28 cellular contexts compared by ENCODE assay signal in genomic region chr7:31835471-31835870, GRCh38.
"Had no signal": no experiment of that assay in that cellular context is flagged by ENCODE, and none has a peak within 500 bp of the region (broad histone marks: within the 10 kb centered on the region; RNA-seq: fewer than 3 reads in every experiment).

No MANE protein-coding gene starts in this region.

- H3K9me3 ChIP-seq: neutrophil, pancreas, prostate gland, right atrium auricular region, right lobe of liver, sigmoid colon, stomach, thoracic aorta, thyroid gland, upper lobe of left lung, vagina had no signal

- H3K4me1 Mint-ChIP-seq: natural killer cell; nephron; neural crest cell; stimulated activated effector memory CD8-positive, alpha-beta T cell treated with anti-CD3 and anti-CD28 coated beads, Interleukin-12 subunit alpha, Interleukin-12 subunit beta, amount 100 ng/mL, for 72 hours; stimulated activated naive B cell treated with anti-CD40 and anti-IgM and Interleukin-4, amounts not matched to agents 10 μg/mL and 1 μg/mL and 100 μg/mL, for 72 hours had no signal

- H3K27me3 ChIP-seq: neutrophil, pancreas, right atrium auricular region, right lobe of liver, sigmoid colon, stomach, thyroid gland, tibial nerve, upper lobe of left lung, vagina had no signal

- H3K4me3 ChIP-seq: pancreas, prostate gland, right atrium auricular region, right lobe of liver, sigmoid colon, stomach, thoracic aorta, thyroid gland, tibial nerve, upper lobe of left lung, vagina had no signal

- H3K36me3 Mint-ChIP-seq: natural killer cell; stimulated activated effector memory CD8-positive, alpha-beta T cell treated with anti-CD3 and anti-CD28 coated beads, Interleukin-12 subunit alpha, Interleukin-12 subunit beta, amount 100 ng/mL, for 72 hours; stimulated activated naive B cell treated with anti-CD40 and anti-IgM and Interleukin-4, amounts not matched to agents 10 μg/mL and 1 μg/mL and 100 μg/mL, for 72 hours had no signal

- H3K36me3 ChIP-seq: neutrophil, pancreas, prostate gland, right atrium auricular region, right lobe of liver, sigmoid colon, stomach, thoracic aorta, thyroid gland, upper lobe of left lung, vagina had no signal

- DNase-seq: natural killer cell; nucleus accumbens; pancreas; retina; right lobe of liver; sigmoid colon; small intestine; stimulated activated CD4-positive, alpha-beta T cell treated with anti-CD3 and anti-CD28 coated beads, Interleukin-15, amount 100 ng/mL, for 24 hours; stimulated activated CD4-positive, alpha-beta T cell treated with anti-CD3 and anti-CD28 coated beads, Interleukin-2, amount 100 ng/mL, for 24 hours; stimulated activated CD4-positive, alpha-beta T cell treated with anti-CD3 and anti-CD28 coated beads, Interleukin-2, amount 100 ng/mL, for 48 hours; stimulated activated CD4-positive, alpha-beta T cell treated with anti-CD3 and anti-CD28 coated beads, Interleukin-4, amount 100 ng/mL, for 24 hours; stimulated activated naive B cell treated with anti-CD40 and anti-IgM and Interleukin-4, amounts not matched to agents 10 μg/mL and 1 μg/mL and 100 μg/mL, for 72 hours; stimulated activated naive CD4-positive, alpha-beta T cell treated with Interleukin-2 at 50 U/mL for 16 hours; stomach; thyroid gland; trophoblast cell; upper lobe of left lung had no signal

- H3K27ac Mint-ChIP-seq: natural killer cell; nephron; stimulated activated effector memory CD8-positive, alpha-beta T cell treated with anti-CD3 and anti-CD28 coated beads, Interleukin-12 subunit alpha, Interleukin-12 subunit beta, amount 100 ng/mL, for 72 hours; stimulated activated naive B cell treated with anti-CD40 and anti-IgM and Interleukin-4, amounts not matched to agents 10 μg/mL and 1 μg/mL and 100 μg/mL, for 72 hours; stimulated activated naive CD8-positive, alpha-beta T cell treated with anti-CD3 and anti-CD28 coated beads, Interleukin-15, Interleukin-2, amounts not matched to agents 100 ng/mL and 50 ng/mL, for 24 hours had no signal

- ATAC-seq: natural killer cell; pancreas; right lobe of liver; stimulated activated effector memory CD8-positive, alpha-beta T cell treated with anti-CD3 and anti-CD28 coated beads, Interleukin-12 subunit alpha, Interleukin-12 subunit beta, amount 100 ng/mL, for 72 hours; stimulated activated naive B cell treated with anti-CD40 and anti-IgM and Interleukin-4, amounts not matched to agents 10 μg/mL and 1 μg/mL and 100 μg/mL, for 72 hours had no signal

- H3K4me3 Mint-ChIP-seq: natural killer cell; nephron; neural crest cell; stimulated activated effector memory CD8-positive, alpha-beta T cell treated with anti-CD3 and anti-CD28 coated beads, Interleukin-12 subunit alpha, Interleukin-12 subunit beta, amount 100 ng/mL, for 72 hours; stimulated activated naive B cell treated with anti-CD40 and anti-IgM and Interleukin-4, amounts not matched to agents 10 μg/mL and 1 μg/mL and 100 μg/mL, for 72 hours; stimulated activated naive CD8-positive, alpha-beta T cell treated with anti-CD3 and anti-CD28 coated beads, Interleukin-15, Interleukin-2, amounts not matched to agents 100 ng/mL and 50 ng/mL, for 24 hours had no signal

- FAIRE-seq: pancreas, small intestine, urothelium cell line had no signal

- H3K27me3 Mint-ChIP-seq: stimulated activated naive B cell treated with anti-CD40 and anti-IgM and Interleukin-4, amounts not matched to agents 10 μg/mL and 1 μg/mL and 100 μg/mL, for 72 hours; stimulated activated naive CD8-positive, alpha-beta T cell treated with anti-CD3 and anti-CD28 coated beads, Interleukin-15, Interleukin-2, amounts not matched to agents 100 ng/mL and 50 ng/mL, for 24 hours had no signal

- H3K27ac ChIP-seq: neutrophil, pancreas, prostate gland, right atrium auricular region, right lobe of liver, sigmoid colon, stomach, thoracic aorta, thyroid gland, tibial nerve, upper lobe of left lung, vagina had no signal
